Comparison of ENCODE assay signal across 1 cellular context in the genomic region with DNA sequence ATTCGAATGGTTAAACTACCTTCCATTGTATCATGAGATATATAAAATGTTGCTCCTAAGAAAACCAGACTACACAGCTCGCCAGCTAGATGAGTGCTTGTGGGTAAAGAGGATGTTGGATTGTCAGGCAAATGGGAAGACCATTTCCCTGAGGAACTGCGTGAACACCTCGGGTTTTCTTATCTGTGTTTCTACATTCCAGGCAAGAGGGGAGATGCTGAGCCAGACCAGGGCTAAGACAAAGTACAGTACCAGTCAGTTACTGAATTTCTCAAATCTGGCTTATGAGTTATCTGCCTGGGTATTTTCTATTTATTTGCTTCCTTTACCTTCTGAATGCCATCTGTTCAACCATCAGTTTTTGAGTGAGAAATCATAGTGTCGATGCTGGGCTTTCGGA.
TF ChIP-seq lines count a peak whose summit lies in the region.

No MANE protein-coding gene starts in this region.

TF ChIP-seq in IMR-90, 13 proteins besides CTCF, POLR2A, EP300 and RAD21:
- TF ChIP-seq SMC3 (IDR thresholded peaks at IDR 0.05; ENCODE audit: low read depth, low read length) (no peak), FOS (IDR thresholded peaks at IDR 0.05; ENCODE audit: low read depth, low read length) (no peak), MAZ (IDR thresholded peaks at IDR 0.05; ENCODE audit: borderline replicate concordance, low read depth, low read length) (no peak), RCOR1 (IDR thresholded peaks at IDR 0.05; ENCODE audit: insufficient replicate concordance, low read length) (no peak)
- TF ChIP-seq, protein P1, sequence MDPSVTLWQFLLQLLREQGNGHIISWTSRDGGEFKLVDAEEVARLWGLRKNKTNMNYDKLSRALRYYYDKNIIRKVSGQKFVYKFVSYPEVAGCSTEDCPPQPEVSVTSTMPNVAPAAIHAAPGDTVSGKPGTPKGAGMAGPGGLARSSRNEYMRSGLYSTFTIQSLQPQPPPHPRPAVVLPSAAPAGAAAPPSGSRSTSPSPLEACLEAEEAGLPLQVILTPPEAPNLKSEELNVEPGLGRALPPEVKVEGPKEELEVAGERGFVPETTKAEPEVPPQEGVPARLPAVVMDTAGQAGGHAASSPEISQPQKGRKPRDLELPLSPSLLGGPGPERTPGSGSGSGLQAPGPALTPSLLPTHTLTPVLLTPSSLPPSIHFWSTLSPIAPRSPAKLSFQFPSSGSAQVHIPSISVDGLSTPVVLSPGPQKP (IDR thresholded peaks at IDR 0.05; ENCODE audit: borderline replicate concordance, low read depth, low read length), result no peak
